ENCODE assay signal across 1 cellular context in the genomic region with DNA sequence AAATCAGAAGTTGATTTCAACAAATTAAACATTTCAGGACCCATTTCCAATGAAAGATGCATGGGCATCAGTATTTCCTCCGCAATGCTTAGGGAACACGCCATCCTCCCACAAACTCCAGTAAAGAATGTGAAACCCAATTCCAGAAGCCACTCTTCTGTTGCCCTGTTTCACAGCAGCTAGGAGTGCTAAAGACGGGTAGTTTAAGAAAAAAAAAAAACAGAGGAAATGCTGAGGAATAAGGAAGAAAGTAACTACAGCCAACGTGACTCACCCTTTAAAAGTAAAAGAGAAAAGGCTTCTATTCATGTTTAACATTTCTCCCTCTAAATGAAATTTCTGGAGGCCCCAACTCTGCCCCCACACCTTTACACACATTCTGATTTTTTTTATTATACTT.
TF ChIP-seq lines count a peak whose summit lies in the region.

No MANE protein-coding gene starts in this region.

TF ChIP-seq in GM23338, 12 proteins besides CTCF, POLR2A, EP300 and RAD21 (continued from another document):
- TF ChIP-seq, protein P1, sequence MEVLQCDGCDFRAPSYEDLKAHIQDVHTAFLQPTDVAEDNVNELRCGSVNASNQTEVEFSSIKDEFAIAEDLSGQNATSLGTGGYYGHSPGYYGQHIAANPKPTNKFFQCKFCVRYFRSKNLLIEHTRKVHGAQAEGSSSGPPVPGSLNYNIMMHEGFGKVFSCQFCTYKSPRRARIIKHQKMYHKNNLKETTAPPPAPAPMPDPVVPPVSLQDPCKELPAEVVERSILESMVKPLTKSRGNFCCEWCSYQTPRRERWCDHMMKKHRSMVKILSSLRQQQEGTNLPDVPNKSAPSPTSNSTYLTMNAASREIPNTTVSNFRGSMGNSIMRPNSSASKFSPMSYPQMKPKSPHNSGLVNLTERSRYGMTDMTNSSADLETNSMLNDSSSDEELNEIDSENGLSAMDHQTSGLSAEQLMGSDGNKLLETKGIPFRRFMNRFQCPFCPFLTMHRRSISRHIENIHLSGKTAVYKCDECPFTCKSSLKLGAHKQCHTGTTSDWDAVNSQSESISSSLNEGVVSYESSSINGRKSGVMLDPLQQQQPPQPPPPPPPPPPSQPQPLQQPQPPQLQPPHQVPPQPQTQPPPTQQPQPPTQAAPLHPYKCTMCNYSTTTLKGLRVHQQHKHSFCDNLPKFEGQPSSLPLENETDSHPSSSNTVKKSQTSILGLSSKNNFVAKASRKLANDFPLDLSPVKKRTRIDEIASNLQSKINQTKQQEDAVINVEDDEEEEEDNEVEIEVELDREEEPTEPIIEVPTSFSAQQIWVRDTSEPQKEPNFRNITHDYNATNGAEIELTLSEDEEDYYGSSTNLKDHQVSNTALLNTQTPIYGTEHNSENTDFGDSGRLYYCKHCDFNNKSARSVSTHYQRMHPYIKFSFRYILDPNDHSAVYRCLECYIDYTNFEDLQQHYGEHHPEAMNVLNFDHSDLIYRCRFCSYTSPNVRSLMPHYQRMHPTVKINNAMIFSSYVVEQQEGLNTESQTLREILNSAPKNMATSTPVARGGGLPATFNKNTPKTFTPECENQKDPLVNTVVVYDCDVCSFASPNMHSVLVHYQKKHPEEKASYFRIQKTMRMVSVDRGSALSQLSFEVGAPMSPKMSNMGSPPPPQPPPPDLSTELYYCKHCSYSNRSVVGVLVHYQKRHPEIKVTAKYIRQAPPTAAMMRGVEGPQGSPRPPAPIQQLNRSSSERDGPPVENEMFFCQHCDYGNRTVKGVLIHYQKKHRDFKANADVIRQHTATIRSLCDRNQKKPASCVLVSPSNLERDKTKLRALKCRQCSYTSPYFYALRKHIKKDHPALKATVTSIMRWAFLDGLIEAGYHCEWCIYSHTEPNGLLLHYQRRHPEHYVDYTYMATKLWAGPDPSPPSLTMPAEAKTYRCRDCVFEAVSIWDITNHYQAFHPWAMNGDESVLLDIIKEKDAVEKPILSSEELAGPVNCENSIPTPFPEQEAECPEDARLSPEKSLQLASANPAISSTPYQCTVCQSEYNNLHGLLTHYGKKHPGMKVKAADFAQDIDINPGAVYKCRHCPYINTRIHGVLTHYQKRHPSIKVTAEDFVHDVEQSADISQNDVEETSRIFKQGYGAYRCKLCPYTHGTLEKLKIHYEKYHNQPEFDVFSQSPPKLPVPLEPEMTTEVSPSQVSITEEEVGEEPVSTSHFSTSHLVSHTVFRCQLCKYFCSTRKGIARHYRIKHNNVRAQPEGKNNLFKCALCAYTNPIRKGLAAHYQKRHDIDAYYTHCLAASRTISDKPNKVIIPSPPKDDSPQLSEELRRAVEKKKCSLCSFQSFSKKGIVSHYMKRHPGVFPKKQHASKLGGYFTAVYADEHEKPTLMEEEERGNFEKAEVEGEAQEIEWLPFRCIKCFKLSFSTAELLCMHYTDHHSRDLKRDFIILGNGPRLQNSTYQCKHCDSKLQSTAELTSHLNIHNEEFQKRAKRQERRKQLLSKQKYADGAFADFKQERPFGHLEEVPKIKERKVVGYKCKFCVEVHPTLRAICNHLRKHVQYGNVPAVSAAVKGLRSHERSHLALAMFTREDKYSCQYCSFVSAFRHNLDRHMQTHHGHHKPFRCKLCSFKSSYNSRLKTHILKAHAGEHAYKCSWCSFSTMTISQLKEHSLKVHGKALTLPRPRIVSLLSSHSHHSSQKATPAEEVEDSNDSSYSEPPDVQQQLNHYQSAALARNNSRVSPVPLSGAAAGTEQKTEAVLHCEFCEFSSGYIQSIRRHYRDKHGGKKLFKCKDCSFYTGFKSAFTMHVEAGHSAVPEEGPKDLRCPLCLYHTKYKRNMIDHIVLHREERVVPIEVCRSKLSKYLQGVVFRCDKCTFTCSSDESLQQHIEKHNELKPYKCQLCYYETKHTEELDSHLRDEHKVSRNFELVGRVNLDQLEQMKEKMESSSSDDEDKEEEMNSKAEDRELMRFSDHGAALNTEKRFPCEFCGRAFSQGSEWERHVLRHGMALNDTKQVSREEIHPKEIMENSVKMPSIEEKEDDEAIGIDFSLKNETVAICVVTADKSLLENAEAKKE (CRISPR knock-in tag; IDR thresholded peaks at IDR 0.05), result no peak
